1 cellular context compared by ENCODE assay signal in the genomic region with DNA sequence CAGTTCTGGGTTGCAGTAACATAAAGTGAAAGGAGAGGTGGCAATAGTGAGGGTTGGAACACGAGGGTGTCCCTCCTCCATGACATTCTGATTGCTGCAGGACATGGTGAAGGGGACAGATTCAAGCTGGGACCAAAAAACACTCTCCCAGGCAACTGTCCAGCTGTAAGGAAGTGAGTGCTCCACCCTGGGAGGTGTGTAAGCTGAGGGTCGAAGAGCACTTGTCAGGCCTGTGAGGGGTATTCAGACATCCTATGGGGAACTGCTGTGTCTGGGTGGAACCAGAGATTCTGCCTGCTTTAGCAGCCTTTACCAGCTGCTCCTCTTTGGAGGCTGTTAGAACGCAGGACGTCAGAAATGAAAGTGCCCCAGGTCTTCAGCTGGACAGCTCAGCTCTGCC.
TF ChIP-seq lines count a peak whose summit lies in the region.

No MANE protein-coding gene starts in this region.

TF ChIP-seq in HepG2, 621 proteins besides CTCF, POLR2A, EP300 and RAD21:
- TF ChIP-seq, protein P1, sequence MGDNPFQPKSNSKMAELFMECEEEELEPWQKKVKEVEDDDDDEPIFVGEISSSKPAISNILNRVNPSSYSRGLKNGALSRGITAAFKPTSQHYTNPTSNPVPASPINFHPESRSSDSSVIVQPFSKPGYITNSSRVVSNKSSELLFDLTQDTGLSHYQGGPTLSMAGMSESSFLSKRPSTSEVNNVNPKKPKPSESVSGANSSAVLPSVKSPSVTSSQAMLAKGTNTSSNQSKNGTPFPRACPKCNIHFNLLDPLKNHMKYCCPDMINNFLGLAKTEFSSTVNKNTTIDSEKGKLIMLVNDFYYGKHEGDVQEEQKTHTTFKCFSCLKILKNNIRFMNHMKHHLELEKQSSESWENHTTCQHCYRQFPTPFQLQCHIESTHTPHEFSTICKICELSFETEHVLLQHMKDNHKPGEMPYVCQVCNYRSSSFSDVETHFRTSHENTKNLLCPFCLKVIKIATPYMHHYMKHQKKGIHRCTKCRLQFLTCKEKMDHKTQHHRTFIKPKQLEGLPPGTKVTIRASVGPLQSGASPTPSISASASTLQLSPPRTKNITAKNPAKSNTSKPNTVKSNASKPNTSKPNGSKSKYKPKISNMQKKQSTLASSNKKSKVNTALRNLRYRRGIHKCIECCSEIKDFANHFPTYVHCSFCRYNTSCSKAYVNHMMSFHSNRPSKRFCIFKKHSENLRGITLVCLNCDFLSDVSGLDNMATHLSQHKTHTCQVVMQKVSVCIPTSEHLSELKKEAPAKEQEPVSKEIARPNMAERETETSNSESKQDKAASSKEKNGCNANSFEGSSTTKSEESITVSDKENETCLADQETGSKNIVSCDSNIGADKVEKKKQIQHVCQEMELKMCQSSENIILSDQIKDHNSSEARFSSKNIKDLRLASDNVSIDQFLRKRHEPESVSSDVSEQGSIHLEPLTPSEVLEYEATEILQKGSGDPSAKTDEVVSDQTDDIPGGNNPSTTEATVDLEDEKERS (CRISPR knock-in tag; IDR thresholded peaks at IDR 0.05), result 0 out of 2 replicates have a peak, but pooled peaks have one; percentile 39
- TF ChIP-seq, protein P2, sequence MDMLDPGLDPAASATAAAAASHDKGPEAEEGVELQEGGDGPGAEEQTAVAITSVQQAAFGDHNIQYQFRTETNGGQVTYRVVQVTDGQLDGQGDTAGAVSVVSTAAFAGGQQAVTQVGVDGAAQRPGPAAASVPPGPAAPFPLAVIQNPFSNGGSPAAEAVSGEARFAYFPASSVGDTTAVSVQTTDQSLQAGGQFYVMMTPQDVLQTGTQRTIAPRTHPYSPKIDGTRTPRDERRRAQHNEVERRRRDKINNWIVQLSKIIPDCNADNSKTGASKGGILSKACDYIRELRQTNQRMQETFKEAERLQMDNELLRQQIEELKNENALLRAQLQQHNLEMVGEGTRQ (IDR thresholded peaks at IDR 0.05; ENCODE audit: low read depth, low read length), result 0 out of 2 replicates have a peak, but pooled peaks have one; percentile 2
- TF ChIP-seq, protein P2 (CRISPR knock-in tag; IDR thresholded peaks at IDR 0.05; ENCODE audit: borderline replicate concordance), result no peak
- TF ChIP-seq ZNF263 (CRISPR knock-in tag; IDR thresholded peaks at IDR 0.05) (peak; percentile 91), ZNF441 (CRISPR knock-in tag; IDR thresholded peaks at IDR 0.05; ENCODE audit: borderline replicate concordance) (peak; percentile 41; the same call in 1 of the 2 replicates), NFATC3 (CRISPR knock-in tag; IDR thresholded peaks at IDR 0.05) (no peak), MED1 (CRISPR knock-in tag; IDR thresholded peaks at IDR 0.05) (0 out of 2 replicates have a peak, but pooled peaks have one; percentile 7), ZMYM3 (CRISPR knock-in tag; IDR thresholded peaks at IDR 0.05) (0 out of 2 replicates have a peak, but pooled peaks have one; percentile 13), ARHGAP35 (CRISPR knock-in tag; IDR thresholded peaks at IDR 0.05; ENCODE audit: borderline replicate concordance) (0 out of 2 replicates have a peak, but pooled peaks have one; percentile 15), ZNF501 (CRISPR knock-in tag; IDR thresholded peaks at IDR 0.05) (no peak), TBX3 (IDR thresholded peaks at IDR 0.05; ENCODE audit: borderline replicate concordance) (no peak), ZNF788 (CRISPR knock-in tag; IDR thresholded peaks at IDR 0.05; ENCODE audit: borderline replicate concordance) (0 out of 2 replicates have a peak, but pooled peaks have one; percentile 9)
- TF ChIP-seq, protein P3, sequence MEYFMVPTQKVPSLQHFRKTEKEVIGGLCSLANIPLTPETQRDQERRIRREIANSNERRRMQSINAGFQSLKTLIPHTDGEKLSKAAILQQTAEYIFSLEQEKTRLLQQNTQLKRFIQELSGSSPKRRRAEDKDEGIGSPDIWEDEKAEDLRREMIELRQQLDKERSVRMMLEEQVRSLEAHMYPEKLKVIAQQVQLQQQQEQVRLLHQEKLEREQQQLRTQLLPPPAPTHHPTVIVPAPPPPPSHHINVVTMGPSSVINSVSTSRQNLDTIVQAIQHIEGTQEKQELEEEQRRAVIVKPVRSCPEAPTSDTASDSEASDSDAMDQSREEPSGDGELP (IDR thresholded peaks at IDR 0.05; ENCODE audit: borderline replicate concordance, low read depth), result peak; percentile 7; the same call in 1 of the 2 replicates
- TF ChIP-seq, protein P4, sequence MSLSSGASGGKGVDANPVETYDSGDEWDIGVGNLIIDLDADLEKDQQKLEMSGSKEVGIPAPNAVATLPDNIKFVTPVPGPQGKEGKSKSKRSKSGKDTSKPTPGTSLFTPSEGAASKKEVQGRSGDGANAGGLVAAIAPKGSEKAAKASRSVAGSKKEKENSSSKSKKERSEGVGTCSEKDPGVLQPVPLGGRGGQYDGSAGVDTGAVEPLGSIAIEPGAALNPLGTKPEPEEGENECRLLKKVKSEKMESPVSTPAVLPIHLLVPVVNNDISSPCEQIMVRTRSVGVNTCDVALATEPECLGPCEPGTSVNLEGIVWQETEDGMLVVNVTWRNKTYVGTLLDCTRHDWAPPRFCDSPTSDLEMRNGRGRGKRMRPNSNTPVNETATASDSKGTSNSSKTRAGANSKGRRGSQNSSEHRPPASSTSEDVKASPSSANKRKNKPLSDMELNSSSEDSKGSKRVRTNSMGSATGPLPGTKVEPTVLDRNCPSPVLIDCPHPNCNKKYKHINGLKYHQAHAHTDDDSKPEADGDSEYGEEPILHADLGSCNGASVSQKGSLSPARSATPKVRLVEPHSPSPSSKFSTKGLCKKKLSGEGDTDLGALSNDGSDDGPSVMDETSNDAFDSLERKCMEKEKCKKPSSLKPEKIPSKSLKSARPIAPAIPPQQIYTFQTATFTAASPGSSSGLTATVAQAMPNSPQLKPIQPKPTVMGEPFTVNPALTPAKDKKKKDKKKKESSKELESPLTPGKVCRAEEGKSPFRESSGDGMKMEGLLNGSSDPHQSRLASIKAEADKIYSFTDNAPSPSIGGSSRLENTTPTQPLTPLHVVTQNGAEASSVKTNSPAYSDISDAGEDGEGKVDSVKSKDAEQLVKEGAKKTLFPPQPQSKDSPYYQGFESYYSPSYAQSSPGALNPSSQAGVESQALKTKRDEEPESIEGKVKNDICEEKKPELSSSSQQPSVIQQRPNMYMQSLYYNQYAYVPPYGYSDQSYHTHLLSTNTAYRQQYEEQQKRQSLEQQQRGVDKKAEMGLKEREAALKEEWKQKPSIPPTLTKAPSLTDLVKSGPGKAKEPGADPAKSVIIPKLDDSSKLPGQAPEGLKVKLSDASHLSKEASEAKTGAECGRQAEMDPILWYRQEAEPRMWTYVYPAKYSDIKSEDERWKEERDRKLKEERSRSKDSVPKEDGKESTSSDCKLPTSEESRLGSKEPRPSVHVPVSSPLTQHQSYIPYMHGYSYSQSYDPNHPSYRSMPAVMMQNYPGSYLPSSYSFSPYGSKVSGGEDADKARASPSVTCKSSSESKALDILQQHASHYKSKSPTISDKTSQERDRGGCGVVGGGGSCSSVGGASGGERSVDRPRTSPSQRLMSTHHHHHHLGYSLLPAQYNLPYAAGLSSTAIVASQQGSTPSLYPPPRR (CRISPR knock-in tag; IDR thresholded peaks at IDR 0.05; ENCODE audit: borderline replicate concordance), result 0 out of 2 replicates have a peak, but pooled peaks have one; percentile 14
